In genomic region chr1:18818036-18818435, GRCh38 we compare ENCODE assay signal across 1 cellular context.
TF ChIP-seq lines count a peak whose summit lies in the region.

No MANE protein-coding gene starts in this region.

TF ChIP-seq in H1, 55 proteins besides CTCF, POLR2A, EP300 and RAD21:
- TF ChIP-seq MAX (IDR thresholded peaks at IDR 0.05) (no peak), SUZ12 (IDR thresholded peaks at IDR 0.05; ENCODE audit: low read length) (0 out of 2 replicates have a peak, but pooled peaks have one; percentile 16)
TF ChIP-seq in H1: peak in this region for 1.
